Comparison of ENCODE assay signal across 13 cellular contexts in the genomic region with DNA sequence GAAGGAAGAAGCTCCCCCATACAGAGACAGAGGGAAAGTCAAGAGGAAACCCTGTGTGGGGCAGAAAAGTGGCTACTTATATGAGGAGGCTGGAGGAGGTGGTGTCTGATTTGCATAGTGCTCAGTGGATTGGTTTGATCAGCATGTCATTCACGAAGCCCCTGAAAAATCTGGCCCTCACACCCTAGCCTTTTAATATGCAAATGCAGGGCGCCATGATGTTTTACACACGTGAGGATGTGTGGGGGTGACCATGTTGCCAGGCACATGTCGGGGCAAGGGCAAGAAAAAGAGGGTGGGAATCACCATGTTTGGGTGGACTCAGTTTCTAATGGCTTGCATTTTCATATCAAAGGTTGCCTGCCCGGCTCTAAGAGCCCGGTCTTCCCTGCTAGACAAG. TPM values are rescaled to one million over a fixed set of nuclear protein-coding genes. Genes with fewer than 3 reads are reported as not detected.
A peak's percentile ranks its signal among the peaks of the same experiment; 100 is the strongest.
DNase-seq lines count a peak whose midpoint lies in the region; ATAC-seq and TF ChIP-seq lines count a peak whose summit lies in the region.
"Had no signal": no experiment of that assay in that cellular context is flagged by ENCODE, and none has a peak within 500 bp of the region (broad histone marks: within the 10 kb centered on the region; RNA-seq: fewer than 3 reads in every experiment).

No MANE protein-coding gene starts in this region.

- H3K27me3 ChIP-seq in endodermal cell (ENCODE audit: control insufficient read depth, insufficient read depth, low read length, poor library complexity, severe bottlenecking): no peaks in the 10 kb centered on the region
- no peaks in the 10 kb centered on the region for H3K27me3 ChIP-seq in neuron (ENCODE audit: insufficient read depth, low read length)
- H3K27me3 ChIP-seq: BLaER1 treated with 17β-estradiol and CSF1 and Interleukin-3, amounts not matched to agents 10 nM and 100 nM had no signal

- H3K27ac Mint-ChIP-seq in endodermal cell: no peak overlapping the region
- H3K27ac Mint-ChIP-seq: CD4-positive, CD25-positive, alpha-beta regulatory T cell; IgD-negative memory B cell had no signal

- H3K9me3 Mint-ChIP-seq in endodermal cell: peaks cover 38% of the 10 kb centered on the region

- no peak for ATAC-seq in HG03460 (IDR thresholded peaks at IDR 0.05; ENCODE audit: unreplicated experiment)
- ATAC-seq: GM12878 had no signal

- H3K36me3 ChIP-seq in endodermal cell (ENCODE audit: control insufficient read depth, insufficient read depth, low read length) (no peaks in the 10 kb centered on the region), neuron (ENCODE audit: insufficient read depth, low read length) (no peaks in the 10 kb centered on the region)

- H3K4me1 ChIP-seq in endodermal cell (ENCODE audit: control insufficient read depth, insufficient read depth, low read length): no peaks in the 10 kb centered on the region
- peaks cover 3% of the 10 kb centered on the region for H3K4me1 ChIP-seq in neuron (ENCODE audit: insufficient read depth, low read length)
- H3K4me1 ChIP-seq: BLaER1 treated with 17β-estradiol and CSF1 and Interleukin-3, amounts not matched to agents 10 nM and 100 nM had no signal

- peaks cover 2% of the 10 kb centered on the region for H3K27me3 Mint-ChIP-seq in endodermal cell (ENCODE audit: insufficient read depth)

- DNase-seq in ELF-1 (ENCODE audit: low read depth, low spot score): peak; percentile 71
- DNase-seq in NCI-H526 treated with DMSO at 0.1 percent for 48 hours (lab: John Stamatoyannopoulos, UW): peak; percentile 25
- peak; percentile 86 for DNase-seq in endodermal cell
- DNase-seq in AG08395 (ENCODE audit: low spot score): no peak
- no peak for DNase-seq in NCI-H524 (lab: John Stamatoyannopoulos, UW)
- DNase-seq: 8988T; CD4-positive, CD25-positive, alpha-beta regulatory T cell had no signal

- H2AFZ ChIP-seq in neuron (ENCODE audit: low read depth, low read length): peak overlapping the region; percentile 6

- no peaks in the 10 kb centered on the region for H3K36me3 Mint-ChIP-seq in endodermal cell (ENCODE audit: low read depth)

- H3K9ac ChIP-seq in endodermal cell (ENCODE audit: extremely low read depth, low read length, poor library complexity, severe bottlenecking): no peak overlapping the region
- H3K9ac ChIP-seq: BLaER1 treated with 17β-estradiol and CSF1 and Interleukin-3, amounts not matched to agents 10 nM and 100 nM; KMS-11 had no signal

- H3K9me3 ChIP-seq in endodermal cell (ENCODE audit: control insufficient read depth, low read length) (peaks cover 31% of the 10 kb centered on the region), neuron (ENCODE audit: low read length) (no peaks in the 10 kb centered on the region)

- no peak for TF ChIP-seq CTCF in endodermal cell (conservative IDR thresholded peaks at IDR 0.05)

- WGBS in endodermal cell (ENCODE audit: insufficient coverage in 1 of 2, insufficient read length in 1 of 2), 2 experiments: 76 to 89% methylated on average over 3 to 6 of the region's 6 CpGs

- no peak overlapping the region for H3K27ac ChIP-seq in endodermal cell (ENCODE audit: low read depth, low read length)
- H3K27ac ChIP-seq: BLaER1 treated with 17β-estradiol and CSF1 and Interleukin-3, amounts not matched to agents 10 nM and 100 nM; KMS-11 had no signal

- no peaks in the 10 kb centered on the region for H3K4me1 Mint-ChIP-seq in endodermal cell
- H3K4me1 Mint-ChIP-seq: CD4-positive, CD25-positive, alpha-beta regulatory T cell; IgD-negative memory B cell had no signal

- H3K4me3 ChIP-seq in endodermal cell (ENCODE audit: low read length) (no peak overlapping the region), neuron (ENCODE audit: low read length) (no peak overlapping the region)
- H3K4me3 ChIP-seq: BLaER1 treated with 17β-estradiol and CSF1 and Interleukin-3, amounts not matched to agents 10 nM and 100 nM; GM12878 had no signal

- H3K4me3 Mint-ChIP-seq in endodermal cell: no peak overlapping the region
- H3K4me3 Mint-ChIP-seq: CD4-positive, CD25-positive, alpha-beta regulatory T cell had no signal

RNA-seq across cellular contexts. Expression of a gene that starts 15.1 kb away (rescaled TPM):
- 100 to 1,000 TPM in 1 of 2 donors, 10 to 100 TPM in 1; 83.4 to 144 TPM for total RNA-seq in endodermal cell
- polyA plus RNA-seq in endodermal cell (2013, experiment 1 of 2): 65.8 TPM
- 59.8 TPM for polyA plus RNA-seq in endodermal cell (2013, experiment 2 of 2)

Comparison
In these comparisons a context has a peak if more than half of its experiments do, and no peak if none do; other contexts are left out.
1. DNase-seq: peak in ELF-1 (single experiment), NCI-H526 treated with DMSO at 0.1 percent for 48 hours (single experiment) and endodermal cell (single experiment); none in AG08395 (single experiment) and NCI-H524 (0 of 2).